1 cellular context compared by ENCODE assay signal in genomic region chr3:9780451-9780797, GRCh38.
TF ChIP-seq lines count a peak whose summit lies in the region.

No MANE protein-coding gene starts in this region.

TF ChIP-seq in IMR-90, 13 proteins besides CTCF, POLR2A, EP300 and RAD21:
- TF ChIP-seq NFE2L2 (IDR thresholded peaks at IDR 0.05; ENCODE audit: low read depth, low read length) (no peak), CEBPB (IDR thresholded peaks at IDR 0.05; ENCODE audit: low read depth, low read length) (no peak), RCOR1 (IDR thresholded peaks at IDR 0.05; ENCODE audit: insufficient replicate concordance, low read length) (no peak), MAZ (IDR thresholded peaks at IDR 0.05; ENCODE audit: borderline replicate concordance, low read depth, low read length) (no peak), USF2 (IDR thresholded peaks at IDR 0.05; ENCODE audit: low read depth, low read length) (no peak), MXI1 (IDR thresholded peaks at IDR 0.05; ENCODE audit: borderline replicate concordance, low read depth, low read length) (no peak), BHLHE40 (IDR thresholded peaks at IDR 0.05; ENCODE audit: low read depth, low read length) (no peak)
